Comparison of ENCODE assay signal across 23 cellular contexts in genomic region chr6:11813585-11813984, GRCh38. TPM values are rescaled to one million over a fixed set of nuclear protein-coding genes. Genes with fewer than 3 reads are reported as not detected.
"Had no signal": no experiment of that assay in that cellular context is flagged by ENCODE, and none has a peak within 500 bp of the region (broad histone marks: within the 10 kb centered on the region; RNA-seq: fewer than 3 reads in every experiment).

No MANE protein-coding gene starts in this region.

- H3K9me2 ChIP-seq: SK-N-SH had no signal

- H3K4me1 Mint-ChIP-seq: IgD-negative memory B cell had no signal

- H3K27ac Mint-ChIP-seq: IgD-negative memory B cell had no signal

- H3K36me3 Mint-ChIP-seq: IgD-negative memory B cell had no signal

- H3K4me2 ChIP-seq: KMS-11, SK-N-SH had no signal

- H3K9me3 Mint-ChIP-seq: IgD-negative memory B cell had no signal

- H3K9me3 ChIP-seq: SK-N-SH had no signal

- H3K27me3 Mint-ChIP-seq: IgD-negative memory B cell had no signal

- ATAC-seq: Panc1, PC-3 had no signal

- H3K27ac ChIP-seq: HL-60, KMS-11 had no signal

- DNase-seq: Kasumi-1, MM.1S, NCI-H1092 treated with DMSO at 0.1 percent for 48 hours, NCI-H1417, NCI-H1436 treated with DMSO at 0.1 percent for 48 hours, NCI-H1694, NCI-H187 treated with DMSO at 0.1 percent for 48 hours, NCI-H2029 treated with DMSO at 0.1 percent for 48 hours, NCI-H2171, NCI-H510A, NCI-H524 treated with DMSO at 0.1 percent for 48 hours, NCI-H69, NCI-H774, PC-3, SHP77, SK-N-SH had no signal

- H3K4me3 Mint-ChIP-seq: IgD-negative memory B cell had no signal

- H3K4me3 ChIP-seq: K562 had no signal

RNA-seq across cellular contexts. Expression of gene ADTRP, which starts 35.0 kb away (rescaled TPM):
- total RNA-seq: OCI-LY7, PC-3, SK-MEL-5 had no signal
